ENCODE assay signal across 8 cellular contexts in genomic region chr4:11720292-11720691, GRCh38.
DNase-seq lines count a peak whose midpoint lies in the region; ATAC-seq and TF ChIP-seq lines count a peak whose summit lies in the region.
"Had no signal": no experiment of that assay in that cellular context is flagged by ENCODE, and none has a peak within 500 bp of the region (broad histone marks: within the 10 kb centered on the region; RNA-seq: fewer than 3 reads in every experiment).

No MANE protein-coding gene starts in this region.

- CTCF ChIA-PET in IMR-90 (lab: Yijun Ruan, JAX) = no interaction called here

- POLR2A ChIA-PET in IMR-90 (lab: Charles Lee; ENCODE audit: unreplicated experiment) = no interaction called here

- H3K56ac ChIP-seq in IMR-90 (ENCODE audit: extremely low read depth, insufficient read depth, low read length) = no peak overlapping the region

- H3K27me3 ChIP-seq in IMR-90 (ENCODE audit: control insufficient read depth, insufficient read depth, low read length) = no peaks in the 10 kb centered on the region
- H3K27me3 ChIP-seq in kidney epithelial cell (ENCODE audit: control insufficient read depth, insufficient read depth, low read length) = no peaks in the 10 kb centered on the region
- no peaks in the 10 kb centered on the region for H3K27me3 ChIP-seq in gastrocnemius medialis
- H3K27me3 ChIP-seq in BE2C = no peaks in the 10 kb centered on the region
- H3K27me3 ChIP-seq: SJCRH30 had no signal

- dilution Hi-C loops in IMR-90 (cut with HindIII; ENCODE audit: low sequenced_read_pairs, unreplicated experiment) = no loop called here

- TF ChIP-seq RAD21 in IMR-90 (IDR thresholded peaks at IDR 0.05; ENCODE audit: low read length) = peak; percentile 89

- H3K4ac ChIP-seq in IMR-90 (ENCODE audit: low read depth, low read length) = no peak overlapping the region

- H3K4me2 ChIP-seq in IMR-90 (ENCODE audit: low read depth, low read length) = no peak overlapping the region

- H2BK20ac ChIP-seq in IMR-90 (ENCODE audit: low read depth, low read length) = no peak overlapping the region

- no peak overlapping the region for H2BK5ac ChIP-seq in IMR-90 (ENCODE audit: low read depth, low read length, poor library complexity, severe bottlenecking)

- H4K20me1 ChIP-seq in IMR-90 (ENCODE audit: insufficient read depth, low read length) = no peaks in the 10 kb centered on the region

- no peak overlapping the region for H2BK15ac ChIP-seq in IMR-90 (ENCODE audit: low read depth, low read length)

- TF ChIP-seq CTCF in GM12875 (IDR thresholded peaks at IDR 0.05; ENCODE audit: borderline replicate concordance, insufficient read depth, low read depth, low read length) (peak; percentile 58), IMR-90 (conservative IDR thresholded peaks at IDR 0.05; ENCODE audit: low read depth, low read length) (peak; percentile 88), astrocyte of the spinal cord (IDR thresholded peaks at IDR 0.05; ENCODE audit: low read depth, low read length) (peak; percentile 87), kidney epithelial cell (IDR thresholded peaks at IDR 0.05; ENCODE audit: insufficient read depth, low read length, poor library complexity, severe bottlenecking) (peak; percentile 85), gastrocnemius medialis (IDR thresholded peaks at IDR 0.05 in 4 of 5, conservative IDR thresholded peaks at IDR 0.05 in 1 of 5) (peak in 2 of 5 experiments; percentile 31 to 42), BE2C (IDR thresholded peaks at IDR 0.05; ENCODE audit: low read depth, low read length) (no peak)

- no peak overlapping the region for H2AK5ac ChIP-seq in IMR-90 (ENCODE audit: low read depth, low read length)

- H3K9me1 ChIP-seq in IMR-90 (ENCODE audit: insufficient read depth, low read length) = no peaks in the 10 kb centered on the region

- H3K36me3 ChIP-seq in IMR-90 (ENCODE audit: control insufficient read depth, insufficient read depth, low read length) (no peaks in the 10 kb centered on the region), kidney epithelial cell (ENCODE audit: control insufficient read depth, insufficient read depth, low read length) (no peaks in the 10 kb centered on the region), gastrocnemius medialis (no peaks in the 10 kb centered on the region), BE2C (no peaks in the 10 kb centered on the region)
- H3K36me3 ChIP-seq: SJCRH30 had no signal

- no peak overlapping the region for H3K18ac ChIP-seq in IMR-90 (ENCODE audit: low read depth, low read length)

- DNase-seq in IMR-90 = peak; percentile 67
- peak; percentile 60 for DNase-seq in astrocyte of the spinal cord (ENCODE audit: low read depth, low spot score)
- DNase-seq in kidney epithelial cell (ENCODE audit: low read depth) = no peak
- DNase-seq in activated CD8-positive, alpha-beta memory T cell treated with anti-CD3 and anti-CD28 coated beads, Interleukin-2, amount 50 U/mL, for 4 hours = no peak
- DNase-seq in gastrocnemius medialis = no peak
- DNase-seq in BE2C = no peak

- H3K79me1 ChIP-seq in IMR-90 (ENCODE audit: low read depth in 1 of 2, low read length in 2 of 2) = no peaks in the 10 kb centered on the region

- no peak overlapping the region for H3K9ac ChIP-seq in IMR-90 (ENCODE audit: low read depth, low read length)

- intact Hi-C loops in IMR-90 (cut with micrococcal nuclease) (loop anchor here (1.0 kb wide), 2 partner anchors 302 to 1138 kb away; no protein-coding TSS in a partner anchor), gastrocnemius medialis (cut with DNase I; ENCODE audit: low total_unique reads) (no loop called here)

- H2BK120ac ChIP-seq in IMR-90 (ENCODE audit: low read depth, low read length) = no peak overlapping the region

- ATAC-seq in IMR-90 (ENCODE audit: low read depth) (peak; percentile 89), gastrocnemius medialis (no peak)

- no peak overlapping the region for H3K4me3 ChIP-seq in GM12875 (ENCODE audit: low read depth, low read length)
- H3K4me3 ChIP-seq in IMR-90 (ENCODE audit: insufficient read depth, low read depth, low read length) = no peak overlapping the region
- H3K4me3 ChIP-seq in astrocyte of the spinal cord (ENCODE audit: low read depth, low read length) = no peak overlapping the region
- H3K4me3 ChIP-seq in kidney epithelial cell (ENCODE audit: low read depth, low read length) = no peak overlapping the region
- H3K4me3 ChIP-seq in gastrocnemius medialis = no peak overlapping the region
- no peak overlapping the region for H3K4me3 ChIP-seq in BE2C (ENCODE audit: low read depth, low read length)
- H3K4me3 ChIP-seq: SJCRH30 had no signal

- H2AK9ac ChIP-seq in IMR-90 (replicated peaks; ENCODE audit: low read depth, low read length, poor library complexity) = no peak overlapping the region

- H3K9me3 ChIP-seq in IMR-90 (ENCODE audit: control insufficient read depth, insufficient read depth, low read length) (no peaks in the 10 kb centered on the region), gastrocnemius medialis (no peaks in the 10 kb centered on the region), BE2C (no peaks in the 10 kb centered on the region; the same call in none of the 2 replicates)
- H3K9me3 ChIP-seq: SJCRH30 had no signal

- in situ Hi-C loops in IMR-90 (cut with MboI; ENCODE audit: low sequenced_read_pairs) (no loop called here), astrocyte of the spinal cord (cut with HindIII; ENCODE audit: low sequenced_read_pairs) (no loop called here), gastrocnemius medialis (cut with MboI; ENCODE audit: low sequenced_read_pairs in 4 of 4) (loop anchor here in 2 of 4 donors (25.0 kb wide), 2 partner anchors 1133 to 1158 kb away; no protein-coding TSS in a partner anchor)

- no peak overlapping the region for H2AFZ ChIP-seq in IMR-90 (replicated peaks; ENCODE audit: low read length, poor library complexity)

- no peaks in the 10 kb centered on the region for H3K4me1 ChIP-seq in IMR-90 (ENCODE audit: control insufficient read depth, insufficient read depth, low read length)
- no peaks in the 10 kb centered on the region for H3K4me1 ChIP-seq in gastrocnemius medialis
- no peaks in the 10 kb centered on the region for H3K4me1 ChIP-seq in BE2C
- H3K4me1 ChIP-seq: SJCRH30 had no signal

- no peak overlapping the region for H4K91ac ChIP-seq in IMR-90 (ENCODE audit: insufficient read depth, low read depth, low read length)

- H4K5ac ChIP-seq in IMR-90 (ENCODE audit: low read depth, low read length) = no peak overlapping the region

- no CpG with 5 or more reads among the region's 1 CpG for WGBS in IMR-90 (ENCODE audit: extremely low coverage in 2 of 2, insufficient read length in 1 of 2), 2 experiments

- no peak for TF ChIP-seq POLR2A in IMR-90 (IDR thresholded peaks at IDR 0.05; ENCODE audit: low read depth, low read length)
- TF ChIP-seq POLR2A in gastrocnemius medialis (IDR thresholded peaks at IDR 0.05) = no peak

- H3K27ac ChIP-seq in IMR-90 (ENCODE audit: insufficient read depth, low read length) = no peak overlapping the region
- H3K27ac ChIP-seq in gastrocnemius medialis = no peak overlapping the region
- H3K27ac ChIP-seq: SJCRH30 had no signal

- H3K23ac ChIP-seq in IMR-90 (ENCODE audit: low read depth, low read length) = no peak overlapping the region

- no TSS peak for BruUV-seq in IMR-90 (replicated peaks; lab: Mats Ljungman, UMichigan)

- no peak overlapping the region for H4K8ac ChIP-seq in IMR-90 (ENCODE audit: low read depth in 2 of 2, low read length in 2 of 2)

- H3K14ac ChIP-seq in IMR-90 (replicated peaks; ENCODE audit: low read depth, low read length) = no peak overlapping the region

TF ChIP-seq in IMR-90, 13 proteins besides CTCF, POLR2A, EP300 and RAD21:
- TF ChIP-seq SMC3 (IDR thresholded peaks at IDR 0.05; ENCODE audit: low read depth, low read length) (peak; percentile 90), CEBPB (IDR thresholded peaks at IDR 0.05; ENCODE audit: low read depth, low read length) (no peak)

Comparison
In these comparisons a context has a peak if more than half of its experiments do, and no peak if none do; other contexts are left out.
1. DNase-seq: peak in IMR-90 (single experiment) and astrocyte of the spinal cord (single experiment); none in kidney epithelial cell (single experiment), activated CD8-positive, alpha-beta memory T cell treated with anti-CD3 and anti-CD28 coated beads, Interleukin-2, amount 50 U/mL, for 4 hours (single experiment), gastrocnemius medialis (0 of 2) and BE2C (single experiment).